ENCODE assay signal across 21 cellular contexts in the genomic region with DNA sequence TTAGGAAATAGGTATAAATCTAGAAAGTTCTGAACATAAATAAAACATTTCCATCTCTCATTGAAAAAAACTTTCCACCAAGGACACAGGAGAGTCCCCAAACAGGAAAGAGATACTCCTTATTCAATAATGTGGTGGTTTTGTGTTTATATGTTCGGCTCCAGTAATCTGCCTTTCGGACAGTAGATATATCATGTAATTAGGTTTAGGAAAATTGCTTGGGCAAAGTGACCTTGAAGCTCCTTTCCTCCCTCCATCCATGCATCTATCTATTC.
"Had no signal": no experiment of that assay in that cellular context is flagged by ENCODE, and none has a peak within 500 bp of the region (broad histone marks: within the 10 kb centered on the region; RNA-seq: fewer than 3 reads in every experiment).

No MANE protein-coding gene starts in this region.

- DNase-seq: colonic mucosa; cortex of kidney; dermis blood vessel endothelial cell; dorsolateral prefrontal cortex; effector CD4-positive, alpha-beta T cell; effector CD8-positive, alpha-beta T cell; effector memory CD4-positive, alpha-beta T cell; effector memory CD8-positive, alpha-beta T cell; endodermal cell; erythroblast; esophagus squamous epithelium; foreskin fibroblast; foreskin keratinocyte; foreskin melanocyte; gastrocnemius medialis; glutamatergic neuron; head of caudate nucleus; heart left ventricle; heart right ventricle had no signal

- ATAC-seq: effector memory CD8-positive, alpha-beta T cell; esophagus mucosa; foreskin keratinocyte; gastrocnemius medialis; gastroesophageal sphincter; heart left ventricle; heart right ventricle had no signal
